In the genomic region with DNA sequence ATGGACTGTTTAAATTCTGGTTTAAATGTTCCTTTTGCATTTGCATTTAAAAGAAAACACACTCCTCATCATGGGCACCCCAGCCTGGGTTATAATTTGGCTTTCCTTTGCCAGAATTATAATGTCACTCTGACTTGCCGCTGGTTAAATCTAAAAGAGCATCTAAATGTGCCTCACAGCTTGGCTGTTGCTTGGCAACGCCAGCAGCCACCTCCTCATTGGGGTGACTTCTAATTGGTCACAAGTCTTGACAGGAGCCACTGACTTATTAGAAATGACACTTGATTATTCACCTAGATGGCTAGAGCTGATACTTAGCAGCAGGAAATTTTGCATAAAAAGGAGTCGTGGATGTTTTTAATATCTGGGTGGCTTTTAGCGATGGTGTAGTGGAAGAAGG, we compare ENCODE assay signal across 1 cellular context.
TF ChIP-seq lines count a peak whose summit lies in the region.

No MANE protein-coding gene starts in this region.

TF ChIP-seq in SK-N-SH treated with all-trans-retinoic acid at 6 μM for 48 hours, 23 proteins besides CTCF, POLR2A, EP300 and RAD21 (continued from another document):
- TF ChIP-seq, protein P1, sequence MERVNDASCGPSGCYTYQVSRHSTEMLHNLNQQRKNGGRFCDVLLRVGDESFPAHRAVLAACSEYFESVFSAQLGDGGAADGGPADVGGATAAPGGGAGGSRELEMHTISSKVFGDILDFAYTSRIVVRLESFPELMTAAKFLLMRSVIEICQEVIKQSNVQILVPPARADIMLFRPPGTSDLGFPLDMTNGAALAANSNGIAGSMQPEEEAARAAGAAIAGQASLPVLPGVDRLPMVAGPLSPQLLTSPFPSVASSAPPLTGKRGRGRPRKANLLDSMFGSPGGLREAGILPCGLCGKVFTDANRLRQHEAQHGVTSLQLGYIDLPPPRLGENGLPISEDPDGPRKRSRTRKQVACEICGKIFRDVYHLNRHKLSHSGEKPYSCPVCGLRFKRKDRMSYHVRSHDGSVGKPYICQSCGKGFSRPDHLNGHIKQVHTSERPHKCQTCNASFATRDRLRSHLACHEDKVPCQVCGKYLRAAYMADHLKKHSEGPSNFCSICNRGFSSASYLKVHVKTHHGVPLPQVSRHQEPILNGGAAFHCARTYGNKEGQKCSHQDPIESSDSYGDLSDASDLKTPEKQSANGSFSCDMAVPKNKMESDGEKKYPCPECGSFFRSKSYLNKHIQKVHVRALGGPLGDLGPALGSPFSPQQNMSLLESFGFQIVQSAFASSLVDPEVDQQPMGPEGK (CRISPR knock-in tag; IDR thresholded peaks at IDR 0.05; ENCODE audit: borderline replicate concordance), result no peak
- TF ChIP-seq ZNF70 (CRISPR knock-in tag; IDR thresholded peaks at IDR 0.05), result no peak
- TF ChIP-seq ARNTL (CRISPR knock-in tag; IDR thresholded peaks at IDR 0.05; ENCODE audit: borderline replicate concordance, low read depth), result no peak
